ENCODE assay signal across 18 cellular contexts in the genomic region with DNA sequence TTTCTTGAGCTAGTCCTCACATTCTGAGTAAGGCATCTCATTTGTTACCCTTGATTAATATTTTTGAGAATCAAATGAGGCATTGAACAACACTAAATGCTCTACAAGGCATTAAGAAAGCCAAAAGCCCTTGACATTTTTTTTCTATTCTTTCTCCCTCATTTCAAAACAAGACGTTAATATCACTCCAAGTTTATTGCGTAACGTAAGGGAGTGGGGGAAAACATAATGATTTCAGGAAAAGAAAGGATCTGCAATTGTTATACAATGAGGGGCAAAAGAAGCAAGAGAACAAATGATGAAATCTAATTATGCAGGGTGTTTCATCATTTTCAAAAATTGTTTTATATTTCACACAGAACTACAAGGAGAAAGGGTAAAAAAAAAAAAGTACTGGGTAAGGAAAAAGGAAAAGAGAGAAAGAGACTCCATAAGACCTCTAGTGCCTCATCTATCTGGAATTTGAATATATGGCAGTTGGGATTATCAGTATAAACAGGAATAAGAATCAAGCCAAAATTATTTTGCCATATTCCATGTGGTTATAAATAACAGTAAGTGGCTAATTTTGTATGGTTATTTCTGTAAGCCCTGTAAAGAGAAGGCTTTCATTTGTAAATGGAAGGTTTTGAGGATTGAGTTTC.
DNase-seq lines count a peak whose midpoint lies in the region; ATAC-seq, FAIRE-seq and TF ChIP-seq lines count a peak whose summit lies in the region.
"Had no signal": no experiment of that assay in that cellular context is flagged by ENCODE, and none has a peak within 500 bp of the region (broad histone marks: within the 10 kb centered on the region; RNA-seq: fewer than 3 reads in every experiment).

No MANE protein-coding gene starts in this region.

- H3K4me1 Mint-ChIP-seq in GM23338 = peaks cover 25% of the 10 kb centered on the region

- no peak overlapping the region for H2AFZ ChIP-seq in GM23338

- H3K27me3 ChIP-seq in GM23338 (ENCODE audit: insufficient read depth) = no peaks in the 10 kb centered on the region
- H3K27me3 ChIP-seq in left ventricle myocardium inferior (ENCODE audit: low read depth) = no peaks in the 10 kb centered on the region
- H3K27me3 ChIP-seq in skeletal muscle tissue (ENCODE audit: control insufficient read depth in 3 of 3, insufficient read depth in 3 of 3, low read length in 3 of 3) = no peaks in the 10 kb centered on the region
- H3K27me3 ChIP-seq: neutrophil had no signal

- no peak for DNase-seq in GM23338 (ENCODE audit: low spot score)
- DNase-seq in caudate nucleus (lab: John Stamatoyannopoulos, UW) = no peak
- DNase-seq in left ventricle myocardium inferior = no peak
- no peak for DNase-seq in islet precursor cell
- DNase-seq in RCC 7860 (ENCODE audit: low spot score) = no peak
- DNase-seq in head of caudate nucleus = no peak
- DNase-seq: activated CD4-positive, alpha-beta T cell treated with anti-CD3 and anti-CD28 coated beads, Interleukin-2, amount 10 ng/mL, durations not matched to agents 24 days and 14 days; activated T-cell treated with anti-CD3 and anti-CD28 coated beads, Interleukin-2, amount 50 U/mL, for 4 hours; BE2C; NCI-H1930; NCI-H69; stimulated activated CD4-positive, alpha-beta T cell treated with anti-CD3 and anti-CD28 coated beads, Interleukin-12 subunit alpha, Interleukin-12 subunit beta, amount 100 ng/mL, for 4 hours had no signal

- H3K27me3 Mint-ChIP-seq in GM23338 (ENCODE audit: insufficient read depth, low read depth, poor library complexity) = peaks cover 8% of the 10 kb centered on the region

- H3K9me3 ChIP-seq in left ventricle myocardium inferior (replicated peaks) (peaks cover 10% of the 10 kb centered on the region), skeletal muscle tissue (ENCODE audit: control insufficient read depth in 3 of 3, low read length in 3 of 3) (no peaks in the 10 kb centered on the region)
- H3K9me3 ChIP-seq: BE2C, neutrophil had no signal

- peak overlapping the region; percentile 25; the same call in 1 of the 2 replicates for H3K27ac Mint-ChIP-seq in GM23338
- H3K27ac Mint-ChIP-seq: activated CD4-positive, alpha-beta T cell treated with anti-CD3 and anti-CD28 coated beads, Interleukin-2, amount 10 ng/mL, durations not matched to agents 24 days and 14 days had no signal

- H3K9ac ChIP-seq in skeletal muscle tissue (ENCODE audit: low read depth in 1 of 3, low read length in 3 of 3) = no peak overlapping the region

- intact Hi-C loops in left ventricle myocardium inferior (cut with micrococcal nuclease) = no loop called here
- intact Hi-C loops in head of caudate nucleus (cut with DNase I) = loop anchor here (5.0 to 10.0 kb wide), 2 partner anchors 113 to 180 kb away; no protein-coding TSS in a partner anchor

- H3K27ac ChIP-seq in GM23338 (ENCODE audit: low read depth) (no peak overlapping the region), caudate nucleus (ENCODE audit: low read depth, low read length) (peak overlapping the region; percentile 99), left ventricle myocardium inferior (replicated peaks) (peak overlapping the region; percentile 89), skeletal muscle tissue (ENCODE audit: low read depth, low read length) (peak overlapping the region; percentile 33)
- H3K27ac ChIP-seq: neutrophil, RWPE1 had no signal

- peaks cover 3% of the 10 kb centered on the region; the same call in 2 of the 3 replicates for H3K36me3 Mint-ChIP-seq in GM23338 (ENCODE audit: low read depth)

- no peaks in the 10 kb centered on the region for H3F3A ChIP-seq in GM23338 (replicated peaks; ENCODE audit: low read depth)

- TF ChIP-seq CTCF in GM23338 (conservative IDR thresholded peaks at IDR 0.05; ENCODE audit: low read depth in 2 of 2) = no peak
- no peak for TF ChIP-seq CTCF in left ventricle myocardium inferior (IDR thresholded peaks at IDR 0.05; ENCODE audit: borderline replicate concordance)

- H3K4me1 ChIP-seq in GM23338 (ENCODE audit: insufficient read depth) (peaks cover 31% of the 10 kb centered on the region), left ventricle myocardium inferior (peaks cover 41% of the 10 kb centered on the region), skeletal muscle tissue (ENCODE audit: control insufficient read depth in 3 of 3, insufficient read depth in 3 of 3, low read length in 3 of 3) (peaks cover 6 to 20% (median 7%) of the 10 kb centered on the region in 3 donors)
- H3K4me1 ChIP-seq: BE2C had no signal

- no peaks in the 10 kb centered on the region for H4K20me1 ChIP-seq in GM23338 (replicated peaks; ENCODE audit: insufficient read depth)

- H3K4me2 ChIP-seq in GM23338 = peak overlapping the region; percentile 22; the same call in 1 of the 2 replicates

- H3K4me3 Mint-ChIP-seq in GM23338 = no peak overlapping the region
- H3K4me3 Mint-ChIP-seq: activated CD4-positive, alpha-beta T cell treated with anti-CD3 and anti-CD28 coated beads, Interleukin-2, amount 10 ng/mL, durations not matched to agents 24 days and 14 days; activated T-cell treated with anti-CD3 and anti-CD28 coated beads, Interleukin-2, amount 50 U/mL, for 4 hours had no signal

- ATAC-seq in GM23338 (no peak), HG03354 (IDR thresholded peaks at IDR 0.05; ENCODE audit: poor library complexity, severe bottlenecking, unreplicated experiment) (no peak)
- ATAC-seq: activated T-cell treated with anti-CD3 and anti-CD28 coated beads, Interleukin-2, amount 50 U/mL, for 4 hours had no signal

- H3K36me3 ChIP-seq in GM23338 (ENCODE audit: insufficient read depth) (no peaks in the 10 kb centered on the region), left ventricle myocardium inferior (no peaks in the 10 kb centered on the region), skeletal muscle tissue (ENCODE audit: control insufficient read depth in 3 of 3, insufficient read depth in 3 of 3, low read length in 3 of 3) (no peaks in the 10 kb centered on the region)
- H3K36me3 ChIP-seq: BE2C, neutrophil had no signal

- H3K9me2 ChIP-seq in GM23338 (ENCODE audit: insufficient read depth) = peaks cover 6% of the 10 kb centered on the region; the same call in 1 of the 2 replicates

- no peak for FAIRE-seq in RCC 7860 (lab: Jason Lieb, UNC)
- FAIRE-seq: astrocyte, H54 had no signal

- H3K4me3 ChIP-seq in GM23338 (no peak overlapping the region), left ventricle myocardium inferior (no peak overlapping the region), skeletal muscle tissue (ENCODE audit: low read length in 3 of 3) (no peak overlapping the region)

- H3K79me2 ChIP-seq in GM23338 (replicated peaks; ENCODE audit: insufficient read depth) = no peaks in the 10 kb centered on the region

- peaks cover 12% of the 10 kb centered on the region for H3K9me3 Mint-ChIP-seq in GM23338
- H3K9me3 Mint-ChIP-seq: activated CD4-positive, alpha-beta T cell treated with anti-CD3 and anti-CD28 coated beads, Interleukin-2, amount 10 ng/mL, durations not matched to agents 24 days and 14 days; activated T-cell treated with anti-CD3 and anti-CD28 coated beads, Interleukin-2, amount 50 U/mL, for 4 hours had no signal

TF ChIP-seq in GM23338, 12 proteins besides CTCF, POLR2A, EP300 and RAD21 (continues in another document):
- TF ChIP-seq POLR2AphosphoS5 (IDR thresholded peaks at IDR 0.05; ENCODE audit: low read depth) (no peak), CREB1 (CRISPR knock-in tag; IDR thresholded peaks at IDR 0.05; ENCODE audit: low read depth) (no peak)
